ENCODE assay signal across 6 cellular contexts in the genomic region with DNA sequence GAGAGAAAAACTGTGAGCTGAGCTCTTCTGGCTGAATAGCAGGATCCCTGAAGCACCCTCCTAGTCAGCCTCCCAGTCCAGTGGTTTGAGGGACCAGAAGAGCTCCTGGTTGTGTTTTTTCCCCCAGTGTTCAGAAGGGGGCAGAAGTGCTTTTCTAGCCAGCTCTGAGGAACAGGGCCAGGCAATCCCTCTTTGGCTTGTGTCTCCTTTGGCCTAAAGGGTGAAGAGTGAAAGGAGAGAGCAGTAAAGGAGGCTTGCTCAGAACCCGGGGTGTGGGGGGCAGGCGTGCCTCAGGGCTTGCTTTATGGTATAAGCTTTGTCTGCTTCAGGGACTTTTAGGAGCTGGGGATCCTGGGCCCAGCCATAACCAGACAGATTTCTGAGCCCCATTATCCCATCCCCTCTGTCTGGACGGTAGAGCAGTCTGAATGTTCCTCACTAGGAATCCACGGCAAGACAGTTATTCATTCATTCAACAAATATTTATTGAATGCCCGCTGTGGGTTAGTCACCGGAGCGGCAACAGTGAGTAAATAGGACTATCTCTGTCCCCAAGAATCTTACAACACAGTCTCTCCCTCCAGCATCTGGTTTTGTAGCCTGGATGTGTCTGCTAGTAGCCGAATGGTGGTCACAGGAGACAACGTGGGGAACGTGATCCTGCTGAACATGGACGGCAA. TPM values are rescaled to one million over a fixed set of nuclear protein-coding genes. Genes with fewer than 3 reads are reported as not detected.
DNase-seq lines count a peak whose midpoint lies in the region; ATAC-seq and TF ChIP-seq lines count a peak whose summit lies in the region.

No MANE protein-coding gene starts in this region.

- H3K27me3 Mint-ChIP-seq in HFFc6 (ENCODE audit: insufficient read depth), result no peaks in the 10 kb centered on the region; the same call in 1 of the 2 replicates

- H3K4me1 Mint-ChIP-seq in HFFc6 (ENCODE audit: low read depth), result peaks cover 55% of the 10 kb centered on the region

- no peaks in the 10 kb centered on the region for H3K9me3 Mint-ChIP-seq in HFFc6

- peaks cover 20% of the 10 kb centered on the region for H3K36me3 Mint-ChIP-seq in HFFc6 (ENCODE audit: low read depth)

- peak overlapping the region; percentile 75 for H3K4me3 Mint-ChIP-seq in HFFc6

- peak; percentile 90 for DNase-seq in HFFc6
- peak; percentile 39 for DNase-seq in left kidney (ENCODE audit: low read depth, low spot score)

- peak overlapping the region; percentile 93 for H3K27ac Mint-ChIP-seq in HFFc6

- TF ChIP-seq CTCF in HFFc6 (IDR thresholded peaks at IDR 0.05) (peak; percentile 59), VCaP (conservative IDR thresholded peaks at IDR 0.05) (peak; percentile 19; the same call in 1 of the 2 replicates)

- ATAC-seq in GM21381 (IDR thresholded peaks at IDR 0.05; ENCODE audit: unreplicated experiment) (no peak), HG03139 (IDR thresholded peaks at IDR 0.05; ENCODE audit: unreplicated experiment) (no peak), GM19397 (IDR thresholded peaks at IDR 0.05; ENCODE audit: unreplicated experiment) (no peak)

- H3K27ac ChIP-seq in VCaP, result peak overlapping the region; percentile 56

RNA-seq across cellular contexts. Expression of gene ACP2, which starts 14.5 kb away (rescaled TPM):
- 10 to 100 TPM; 33.4 to 37.4 (median 36.1) TPM for total RNA-seq in HFFc6 (2021; fragmentation: NEBNext Ultra II Directional; extraction: Animal tissue kit (Norgen Biotek cat#: 25700))

RNA-seq across cellular contexts. Expression of gene DDB2, which starts 19.4 kb away (rescaled TPM):
- total RNA-seq in HFFc6 (2021; fragmentation: NEBNext Ultra II Directional; extraction: Animal tissue kit (Norgen Biotek cat#: 25700)), result 10 to 100 TPM; 23.6 to 38.7 (median 33.7) TPM

RNA-seq across cellular contexts. Expression of gene NR1H3, which starts 23.7 kb away (rescaled TPM):
- total RNA-seq in HFFc6 (2021; fragmentation: NEBNext Ultra II Directional; extraction: Animal tissue kit (Norgen Biotek cat#: 25700)), result 10 to 100 TPM in 2 of 6 experiments, 1 to 10 TPM in 4; 5.4 to 11.2 (median 9.2) TPM

RNA-seq across cellular contexts. Expression of gene MADD, which starts 35.8 kb away (rescaled TPM):
- 10 to 100 TPM; 22.4 to 30.5 (median 25.2) TPM for total RNA-seq in HFFc6 (2021; fragmentation: NEBNext Ultra II Directional; extraction: Animal tissue kit (Norgen Biotek cat#: 25700))

RNA-seq across cellular contexts. Expression of gene PACSIN3, which starts 47.9 kb away (rescaled TPM):
- total RNA-seq in HFFc6 (2021; fragmentation: NEBNext Ultra II Directional; extraction: Animal tissue kit (Norgen Biotek cat#: 25700)), result 10 to 100 TPM; 10.3 to 30.9 (median 22.1) TPM
